ENCODE assay signal across 9 cellular contexts in genomic region chr7:143375298-143376034, GRCh38. TPM values are rescaled to one million over a fixed set of nuclear protein-coding genes. Genes with fewer than 3 reads are reported as not detected.
DNase-seq lines count a peak whose midpoint lies in the region; TF ChIP-seq lines count a peak whose summit lies in the region.
"Had no signal": no experiment of that assay in that cellular context is flagged by ENCODE, and none has a peak within 500 bp of the region (broad histone marks: within the 10 kb centered on the region; RNA-seq: fewer than 3 reads in every experiment).

No MANE protein-coding gene starts in this region.

- in situ Hi-C loops in KBM-7 (cut with MboI; ENCODE audit: low pct_unique_long_range_greater_than_20kb, low sequenced_read_pairs) = no loop called here

- H3K4me3 Mint-ChIP-seq in chondrocyte (ENCODE audit: unreplicated experiment) = no peak overlapping the region

- TF ChIP-seq CTCF in chondrocyte (IDR thresholded peaks at IDR 0.05) = no peak

- peak overlapping the region; percentile 23 for H3K27ac Mint-ChIP-seq in chondrocyte (ENCODE audit: unreplicated experiment)

- no peaks in the 10 kb centered on the region for H3K27me3 Mint-ChIP-seq in chondrocyte (ENCODE audit: low read depth)

- H3K9me3 Mint-ChIP-seq in chondrocyte (ENCODE audit: low read depth) = no peaks in the 10 kb centered on the region

- DNase-seq in KBM-7 (peak; percentile 60), SKM-1 treated with dmso at 0.1 percent for 144 hours (lab: John Stamatoyannopoulos, UW; ENCODE audit: unreplicated experiment) (peak; percentile 71), chondrocyte (ENCODE audit: low spot score) (peak; percentile 51), NCI-H187 treated with DMSO at 0.1 percent for 48 hours (lab: John Stamatoyannopoulos, UW) (no peak), DMS53 treated with DMSO at 0.1 percent for 48 hours (lab: John Stamatoyannopoulos, UW; ENCODE audit: unreplicated experiment) (no peak), GM19240 (ENCODE audit: insufficient read length, low spot score) (no peak), NCI-H1105 treated with DMSO at 0.1 percent for 48 hours (lab: John Stamatoyannopoulos, UW) (no peak)
- peak; percentile 35 for DNase-seq in stimulated activated CD8-positive, alpha-beta memory T cell treated with anti-CD3 and anti-CD28 coated beads, Interleukin-12 subunit alpha, Interleukin-12 subunit beta, amount 100 ng/mL, for 4 hours (ENCODE audit: low read depth)

- no peaks in the 10 kb centered on the region for H3K36me3 Mint-ChIP-seq in chondrocyte (ENCODE audit: low read depth)

- H3K4me1 Mint-ChIP-seq in chondrocyte (ENCODE audit: low read depth) = peaks cover 32% of the 10 kb centered on the region

RNA-seq across cellular contexts. Expression of gene ZYX, which starts 5.7 kb away (rescaled TPM):
- 241 to 386 TPM (median 384 TPM) in 3 replicates for total RNA-seq in chondrocyte

RNA-seq across cellular contexts. Expression of gene FAM131B, which starts 13.0 kb away (rescaled TPM):
- total RNA-seq in chondrocyte = 3.0 to 4.0 TPM (median 3.1 TPM) in 3 replicates

RNA-seq across cellular contexts. Expression of gene EPHA1, which starts 33.2 kb away (rescaled TPM):
- total RNA-seq in chondrocyte = not detected in 3 replicates
- total RNA-seq: glomerular endothelial cell had no signal

RNA-seq across cellular contexts. Expression of gene CLCN1, which starts 59.6 kb away (rescaled TPM):
- not detected in 3 replicates for total RNA-seq in chondrocyte
- total RNA-seq: glomerular endothelial cell had no signal

Comparison
In these comparisons a context has a peak if more than half of its experiments do, and no peak if none do; other contexts are left out.
1. DNase-seq: peak in KBM-7 (single experiment), SKM-1 treated with dmso at 0.1 percent for 144 hours (single experiment), chondrocyte (single experiment) and stimulated activated CD8-positive, alpha-beta memory T cell treated with anti-CD3 and anti-CD28 coated beads, Interleukin-12 subunit alpha, Interleukin-12 subunit beta, amount 100 ng/mL, for 4 hours (single experiment); none in NCI-H187 treated with DMSO at 0.1 percent for 48 hours (single experiment), DMS53 treated with DMSO at 0.1 percent for 48 hours (single experiment), GM19240 (single experiment) and NCI-H1105 treated with DMSO at 0.1 percent for 48 hours (single experiment).